Comparison of ENCODE assay signal across 1 cellular context in the genomic region with DNA sequence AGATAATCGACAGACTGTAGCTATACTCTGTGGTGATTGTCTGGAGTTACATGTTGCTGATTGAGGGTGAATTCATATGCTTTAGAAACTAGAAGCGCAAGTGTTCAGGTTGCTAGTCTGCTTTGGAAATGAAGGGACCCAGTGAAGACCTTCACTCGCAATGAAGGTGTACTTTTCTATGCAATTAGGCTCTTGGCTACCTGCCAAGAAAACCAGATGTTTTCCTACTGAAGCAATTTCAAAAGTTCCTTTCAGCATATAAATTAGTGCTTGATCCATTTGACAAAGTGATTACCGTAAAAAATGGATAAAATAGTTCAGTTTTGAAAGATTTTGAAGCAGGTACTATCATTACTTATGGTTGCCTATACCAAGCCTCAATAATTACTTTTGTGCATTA.
TF ChIP-seq lines count a peak whose summit lies in the region.

No MANE protein-coding gene starts in this region.

TF ChIP-seq in SK-N-SH treated with all-trans-retinoic acid at 6 μM for 48 hours, 23 proteins besides CTCF, POLR2A, EP300 and RAD21 (continued from another document):
- TF ChIP-seq, protein P1, sequence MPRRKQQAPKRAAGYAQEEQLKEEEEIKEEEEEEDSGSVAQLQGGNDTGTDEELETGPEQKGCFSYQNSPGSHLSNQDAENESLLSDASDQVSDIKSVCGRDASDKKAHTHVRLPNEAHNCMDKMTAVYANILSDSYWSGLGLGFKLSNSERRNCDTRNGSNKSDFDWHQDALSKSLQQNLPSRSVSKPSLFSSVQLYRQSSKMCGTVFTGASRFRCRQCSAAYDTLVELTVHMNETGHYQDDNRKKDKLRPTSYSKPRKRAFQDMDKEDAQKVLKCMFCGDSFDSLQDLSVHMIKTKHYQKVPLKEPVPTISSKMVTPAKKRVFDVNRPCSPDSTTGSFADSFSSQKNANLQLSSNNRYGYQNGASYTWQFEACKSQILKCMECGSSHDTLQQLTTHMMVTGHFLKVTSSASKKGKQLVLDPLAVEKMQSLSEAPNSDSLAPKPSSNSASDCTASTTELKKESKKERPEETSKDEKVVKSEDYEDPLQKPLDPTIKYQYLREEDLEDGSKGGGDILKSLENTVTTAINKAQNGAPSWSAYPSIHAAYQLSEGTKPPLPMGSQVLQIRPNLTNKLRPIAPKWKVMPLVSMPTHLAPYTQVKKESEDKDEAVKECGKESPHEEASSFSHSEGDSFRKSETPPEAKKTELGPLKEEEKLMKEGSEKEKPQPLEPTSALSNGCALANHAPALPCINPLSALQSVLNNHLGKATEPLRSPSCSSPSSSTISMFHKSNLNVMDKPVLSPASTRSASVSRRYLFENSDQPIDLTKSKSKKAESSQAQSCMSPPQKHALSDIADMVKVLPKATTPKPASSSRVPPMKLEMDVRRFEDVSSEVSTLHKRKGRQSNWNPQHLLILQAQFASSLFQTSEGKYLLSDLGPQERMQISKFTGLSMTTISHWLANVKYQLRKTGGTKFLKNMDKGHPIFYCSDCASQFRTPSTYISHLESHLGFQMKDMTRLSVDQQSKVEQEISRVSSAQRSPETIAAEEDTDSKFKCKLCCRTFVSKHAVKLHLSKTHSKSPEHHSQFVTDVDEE (CRISPR knock-in tag; IDR thresholded peaks at IDR 0.05) = no peak
TF ChIP-seq in SK-N-SH treated with all-trans-retinoic acid at 6 μM for 48 hours: peak in this region for 0.
